ENCODE assay signal across 8 cellular contexts in genomic region chr1:33256335-33256700, GRCh38. TPM values are rescaled to one million over a fixed set of nuclear protein-coding genes. Genes with fewer than 3 reads are reported as not detected.
A peak's percentile ranks its signal among the peaks of the same experiment; 100 is the strongest.
DNase-seq lines count a peak whose midpoint lies in the region; ATAC-seq and TF ChIP-seq lines count a peak whose summit lies in the region.

A gene with protein sequence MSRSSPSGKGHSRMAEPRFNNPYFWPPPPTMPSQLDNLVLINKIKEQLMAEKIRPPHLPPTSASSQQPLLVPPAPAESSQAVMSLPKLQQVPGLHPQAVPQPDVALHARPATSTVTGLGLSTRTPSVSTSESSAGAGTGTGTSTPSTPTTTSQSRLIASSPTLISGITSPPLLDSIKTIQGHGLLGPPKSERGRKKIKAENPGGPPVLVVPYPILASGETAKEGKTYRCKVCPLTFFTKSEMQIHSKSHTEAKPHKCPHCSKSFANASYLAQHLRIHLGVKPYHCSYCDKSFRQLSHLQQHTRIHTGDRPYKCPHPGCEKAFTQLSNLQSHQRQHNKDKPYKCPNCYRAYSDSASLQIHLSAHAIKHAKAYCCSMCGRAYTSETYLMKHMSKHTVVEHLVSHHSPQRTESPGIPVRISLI (plus strand): TSS chr1:33256492. CDS start chr1:33270575, 14,083 bp downstream.

- H3K4me3 ChIP-seq in GM12865 (ENCODE audit: low read depth, low read length) (peak within 1 kb of the TSS; percentile 65), PC-3 (ENCODE audit: low read length) (peak within 1 kb of the TSS; percentile 89), esophagus muscularis mucosa (peak within 1 kb of the TSS; percentile 67 to 86 (median 71)), muscle layer of colon (ENCODE audit: low read depth in 1 of 2, low read length in 2 of 2) (peak within 1 kb of the TSS; percentile 51 to 83)

- TF ChIP-seq CTCF in GM12865 (IDR thresholded peaks at IDR 0.05; ENCODE audit: insufficient read depth, low read depth, low read length, missing control alignments) (no peak), PC-3 (conservative IDR thresholded peaks at IDR 0.05; ENCODE audit: low read depth, low read length) (no peak), esophagus muscularis mucosa (IDR thresholded peaks at IDR 0.05) (peak in 1 of 3 experiments; percentile 25)

- peak within 1 kb of the TSS; percentile 97 for H3K4me2 ChIP-seq in PC-3 (ENCODE audit: low read length)

- CTCF ChIA-PET in PC-3 (lab: Charles Lee): no interaction called here

- peak within 1 kb of the TSS; percentile 88 for H2AFZ ChIP-seq in PC-3 (ENCODE audit: low read length)

- no peak for TF ChIP-seq EP300 in esophagus muscularis mucosa (IDR thresholded peaks at IDR 0.05)

- no TSS peak for BruUV-seq in PC-3 (replicated peaks; lab: Mats Ljungman, UMichigan)

- H3K9me2 ChIP-seq in PC-3 (replicated peaks; ENCODE audit: low read length): no peaks in the 10 kb centered on the region

- H3K4me3 Mint-ChIP-seq in activated T-cell treated with anti-CD3 and anti-CD28 coated beads, Interleukin-2, amount 50 U/mL, for 72 hours: peak within 1 kb of the TSS; percentile 98 to 99

- H3K9ac ChIP-seq in PC-3 (ENCODE audit: low read length): peak within 1 kb of the TSS; percentile 94
- H3K9ac ChIP-seq in muscle layer of colon (ENCODE audit: low read length): peak within 1 kb of the TSS; percentile 89

- intact Hi-C loops in PC-3 (cut with micrococcal nuclease) (loop anchor here (5.0 kb wide), 3 partner anchors 39 to 176 kb away; partner anchors contain the start of gene PHC2), esophagus muscularis mucosa (cut with DNase I) (no loop called here)

- H3K9me3 ChIP-seq in PC-3 (ENCODE audit: low read length): no peaks in the 10 kb centered on the region
- no peaks in the 10 kb centered on the region for H3K9me3 ChIP-seq in esophagus muscularis mucosa
- H3K9me3 ChIP-seq in muscle layer of colon (ENCODE audit: low read length): no peaks in the 10 kb centered on the region

- peak within 1 kb of the TSS; percentile 99 for H3K27ac Mint-ChIP-seq in activated T-cell treated with anti-CD3 and anti-CD28 coated beads, Interleukin-2, amount 50 U/mL, for 72 hours

- no peaks in the 10 kb centered on the region for H3K27me3 Mint-ChIP-seq in activated T-cell treated with anti-CD3 and anti-CD28 coated beads, Interleukin-2, amount 50 U/mL, for 72 hours (ENCODE audit: low read depth)

- POLR2A ChIA-PET in PC-3 (lab: Charles Lee; ENCODE audit: unreplicated experiment): no interaction called here

- H3K27ac ChIP-seq in PC-3 (ENCODE audit: low read length): peak within 1 kb of the TSS; percentile 88
- peak within 1 kb of the TSS; percentile 93 to 97 (median 96) for H3K27ac ChIP-seq in esophagus muscularis mucosa (replicated peaks in 1 of 4)
- H3K27ac ChIP-seq in muscle layer of colon (ENCODE audit: low read depth, low read length): peak within 1 kb of the TSS; percentile 93

- H3K4me1 ChIP-seq in PC-3 (ENCODE audit: insufficient read depth, low read length) (peaks cover 13% of the 10 kb centered on the region; the same call in 1 of the 2 replicates), esophagus muscularis mucosa (peaks cover 30 to 50% (median 48%) of the 10 kb centered on the region in 4 donors), muscle layer of colon (ENCODE audit: insufficient read depth, low read length) (peaks cover 31% of the 10 kb centered on the region)

- H3K4me1 Mint-ChIP-seq in activated T-cell treated with anti-CD3 and anti-CD28 coated beads, Interleukin-2, amount 50 U/mL, for 72 hours (ENCODE audit: low read depth): peaks cover 36% of the 10 kb centered on the region

- H3K79me2 ChIP-seq in PC-3 (ENCODE audit: low read length): peaks cover 40% of the 10 kb centered on the region

- no peak for TF ChIP-seq POLR2A in esophagus muscularis mucosa (IDR thresholded peaks at IDR 0.05; ENCODE audit: low read depth)

- 2% methylated on average over 15 of the region's 61 CpGs for WGBS in esophagus muscularis mucosa

- H3K36me3 ChIP-seq in PC-3 (ENCODE audit: low read depth, low read length) (no peaks in the 10 kb centered on the region), esophagus muscularis mucosa (no peaks in the 10 kb centered on the region), muscle layer of colon (ENCODE audit: insufficient read depth, low read length) (no peaks in the 10 kb centered on the region)

- no peaks in the 10 kb centered on the region for H3K27me3 ChIP-seq in PC-3 (ENCODE audit: low read length)
- no peaks in the 10 kb centered on the region for H3K27me3 ChIP-seq in esophagus muscularis mucosa
- H3K27me3 ChIP-seq in muscle layer of colon (ENCODE audit: control insufficient read depth in 1 of 2, insufficient read depth in 2 of 2, low read length in 2 of 2): no peaks in the 10 kb centered on the region

- no peaks in the 10 kb centered on the region for H3F3A ChIP-seq in PC-3 (ENCODE audit: low read length, unreplicated experiment)

- H4K20me1 ChIP-seq in PC-3 (ENCODE audit: low read length): no peaks in the 10 kb centered on the region

- H3K9me3 Mint-ChIP-seq in activated T-cell treated with anti-CD3 and anti-CD28 coated beads, Interleukin-2, amount 50 U/mL, for 72 hours: peaks cover 0 to 2% of the 10 kb centered on the region in 2 donors

- peak; percentile 50 for ATAC-seq in HG03045 (IDR thresholded peaks at IDR 0.05; ENCODE audit: unreplicated experiment)
- ATAC-seq in PC-3: peak; percentile 59
- peak; percentile 75 to 84 for ATAC-seq in activated T-cell treated with anti-CD3 and anti-CD28 coated beads, Interleukin-2, amount 50 U/mL, for 72 hours (replicated peaks in 1 of 2)
- no peak for ATAC-seq in GM18870 (IDR thresholded peaks at IDR 0.05; ENCODE audit: unreplicated experiment)

- peaks cover 4% of the 10 kb centered on the region in 2 donors for H3K36me3 Mint-ChIP-seq in activated T-cell treated with anti-CD3 and anti-CD28 coated beads, Interleukin-2, amount 50 U/mL, for 72 hours (ENCODE audit: insufficient read depth in 2 of 2)

- DNase-seq in GM12865 (ENCODE audit: low read depth) (peak; percentile 84), PC-3 (peak; percentile 59), esophagus muscularis mucosa (ENCODE audit: extremely low spot score) (no peak)
- peak; percentile 77 to 80 for DNase-seq in activated T-cell treated with anti-CD3 and anti-CD28 coated beads, Interleukin-2, amount 50 U/mL, for 72 hours
- DNase-seq in stimulated activated CD8-positive, alpha-beta memory T cell treated with anti-CD3 and anti-CD28 coated beads, Interleukin-7, amount 100 ng/mL, for 1 hour (ENCODE audit: low read depth in 2 of 2): peak; percentile 32 to 34

RNA-seq across cellular contexts. Expression of the gene that starts here (rescaled TPM):
- total RNA-seq in PC-3 (2014; rRNA removed) (10.8 and 17.0 TPM in 2 replicates), esophagus muscularis mucosa (10 to 100 TPM; 17.2 to 35.3 (median 25.1) TPM)
- total RNA-seq in activated T-cell treated with anti-CD3 and anti-CD28 coated beads, Interleukin-2, amount 50 U/mL, for 72 hours: 10 to 100 TPM; 16.9 to 23.9 TPM
